In the genomic region with DNA sequence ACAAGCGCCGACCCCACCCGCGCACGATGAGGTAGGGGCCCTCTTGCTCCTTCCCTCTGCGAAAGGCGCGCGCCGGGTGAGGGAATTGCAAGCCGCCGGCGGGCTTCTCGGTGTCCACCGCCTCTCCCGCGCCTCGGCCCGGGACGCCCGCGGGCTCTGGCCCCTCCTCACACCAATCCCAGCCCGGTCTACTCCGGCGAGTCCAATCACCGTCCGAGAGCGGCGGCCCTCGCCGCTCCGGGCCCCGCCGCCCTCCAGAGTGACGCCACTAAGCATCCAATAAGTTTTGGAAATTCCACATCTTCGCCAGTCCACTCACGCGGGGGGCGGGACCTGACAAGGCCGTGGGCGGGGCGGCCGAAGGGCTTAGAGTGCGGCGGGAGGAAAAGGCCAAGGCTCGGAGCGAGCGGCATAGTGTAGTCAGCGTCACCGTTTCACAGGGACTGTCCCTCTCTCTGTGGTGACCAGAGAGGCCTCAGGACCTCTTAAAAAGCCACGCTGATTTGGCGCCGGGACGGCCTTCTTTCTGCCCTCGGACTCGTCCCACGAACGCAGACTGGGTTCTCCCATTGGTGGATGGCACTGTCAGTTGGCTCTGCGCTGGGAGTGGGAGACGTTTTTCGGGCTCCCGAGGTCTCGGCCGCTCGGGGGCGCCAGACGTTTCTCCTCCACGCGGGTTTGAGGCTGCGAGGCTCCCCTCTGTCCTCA, we compare ENCODE assay signal across 8 cellular contexts. TPM values are rescaled to one million over a fixed set of nuclear protein-coding genes. Genes with fewer than 3 reads are reported as not detected.
A peak's percentile ranks its signal among the peaks of the same experiment; 100 is the strongest.
DNase-seq lines count a peak whose midpoint lies in the region; FAIRE-seq and TF ChIP-seq lines count a peak whose summit lies in the region.

A gene with protein sequence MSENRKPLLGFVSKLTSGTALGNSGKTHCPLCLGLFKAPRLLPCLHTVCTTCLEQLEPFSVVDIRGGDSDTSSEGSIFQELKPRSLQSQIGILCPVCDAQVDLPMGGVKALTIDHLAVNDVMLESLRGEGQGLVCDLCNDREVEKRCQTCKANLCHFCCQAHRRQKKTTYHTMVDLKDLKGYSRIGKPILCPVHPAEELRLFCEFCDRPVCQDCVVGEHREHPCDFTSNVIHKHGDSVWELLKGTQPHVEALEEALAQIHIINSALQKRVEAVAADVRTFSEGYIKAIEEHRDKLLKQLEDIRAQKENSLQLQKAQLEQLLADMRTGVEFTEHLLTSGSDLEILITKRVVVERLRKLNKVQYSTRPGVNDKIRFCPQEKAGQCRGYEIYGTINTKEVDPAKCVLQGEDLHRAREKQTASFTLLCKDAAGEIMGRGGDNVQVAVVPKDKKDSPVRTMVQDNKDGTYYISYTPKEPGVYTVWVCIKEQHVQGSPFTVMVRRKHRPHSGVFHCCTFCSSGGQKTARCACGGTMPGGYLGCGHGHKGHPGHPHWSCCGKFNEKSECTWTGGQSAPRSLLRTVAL (minus strand): TSS at position 161 of the 708 bp plus-strand sequence. CDS start 548 bp downstream, outside the sequence.

- H3K4me3 ChIP-seq in mesodermal cell (ENCODE audit: extremely low read depth, insufficient read depth, low read length, poor library complexity, severe bottlenecking), result peak within 1 kb of the TSS; percentile 55

- FAIRE-seq in endometrium (lab: Jason Lieb, UNC), result peak; percentile 48

- no peaks in the 10 kb centered on the region for H3K9me3 ChIP-seq in mesodermal cell (ENCODE audit: control insufficient read depth, low read length)

- H3K4me1 ChIP-seq in mesodermal cell (ENCODE audit: control insufficient read depth, insufficient read depth, low read length, poor library complexity, severe bottlenecking), result peaks cover 4% of the 10 kb centered on the region

- TF ChIP-seq CTCF in GM20000 (IDR thresholded peaks at IDR 0.05; ENCODE audit: extremely low read depth, missing control alignments), result peak; percentile 68

- 0 to 1% methylated on average over 43 to 55 of the region's 70 CpGs for WGBS in mesodermal cell (ENCODE audit: insufficient coverage in 2 of 2), 2 experiments

- DNase-seq in COR-L47 (lab: John Stamatoyannopoulos, UW) (peak; percentile 82), GM20000 (ENCODE audit: low spot score) (peak; percentile 89), HS-5 (ENCODE audit: low read depth) (peak; percentile 86), NOMO-1 treated with dmso at 0.1 percent for 144 hours (lab: John Stamatoyannopoulos, UW; ENCODE audit: unreplicated experiment) (peak; percentile 94)
- DNase-seq in activated CD8-positive, alpha-beta memory T cell treated with anti-CD3 and anti-CD28 coated beads, Interleukin-2, amount 50 U/mL, for 24 hours (ENCODE audit: extremely low read depth), result peak; percentile 58
- peak; percentile 44 for DNase-seq in stimulated activated CD8-positive, alpha-beta memory T cell treated with anti-CD3 and anti-CD28 coated beads, Interleukin-15, amount 100 ng/mL, for 24 hours (ENCODE audit: low read depth)

- H3K27ac ChIP-seq in mesodermal cell (ENCODE audit: low read depth, low read length, severe bottlenecking), result peak within 1 kb of the TSS; percentile 94

- H3K36me3 ChIP-seq in mesodermal cell (ENCODE audit: control insufficient read depth, insufficient read depth, low read length), result peaks cover 10% of the 10 kb centered on the region

RNA-seq across cellular contexts. Expression of the gene that starts here (rescaled TPM):
- 7.7 TPM for polyA plus RNA-seq in mesodermal cell (2013, experiment 1 of 2)
- 7.7 TPM for polyA plus RNA-seq in mesodermal cell (2013, experiment 2 of 2)

Comparison
In these comparisons a context has a peak if more than half of its experiments do, and no peak if none do; other contexts are left out.
1. Peak in every context shown above with its lines: DNase-seq, H3K4me3 ChIP-seq and H3K27ac ChIP-seq.
2. DNase-seq: peak in every context shown above with its lines; median percentile 94 in NOMO-1 treated with dmso at 0.1 percent for 144 hours; 89 in GM20000; 86 in HS-5; 82 in COR-L47; 58 in activated CD8-positive, alpha-beta memory T cell treated with anti-CD3 and anti-CD28 coated beads, Interleukin-2, amount 50 U/mL, for 24 hours; 44 in stimulated activated CD8-positive, alpha-beta memory T cell treated with anti-CD3 and anti-CD28 coated beads, Interleukin-15, amount 100 ng/mL, for 24 hours.